ENCODE assay signal across 28 cellular contexts in genomic region chr1:222109836-222110235, GRCh38.
"Had no signal": no experiment of that assay in that cellular context is flagged by ENCODE, and none has a peak within 500 bp of the region (broad histone marks: within the 10 kb centered on the region; RNA-seq: fewer than 3 reads in every experiment).

No MANE protein-coding gene starts in this region.

- H3K27ac Mint-ChIP-seq: activated CD8-positive, alpha-beta T cell treated with anti-CD3 and anti-CD28 coated beads for 36 hours; activated T-helper 17 cell treated with anti-CD3 and anti-CD28 coated beads, Interleukin-2, amount 50 U/mL, for 72 hours; dendritic cell treated with granulocyte-macrophage colony-stimulating factor and Interleukin-4, amounts not matched to agents 40 ng/mL and 50 ng/mL, for 4 days; mesothelial cell of epicardium; naive thymus-derived CD4-positive, alpha-beta T cell; progenitor cell of endocrine pancreas; stimulated activated naive B cell treated with anti-CD40 and anti-IgM and Interleukin-4, amounts not matched to agents 10 μg/mL and 1 μg/mL and 100 μg/mL, for 72 hours; T-helper 17 cell; WTC11 had no signal

- H3K4me3 ChIP-seq: esophagus squamous epithelium, heart right ventricle, ovary, stomach, suprapubic skin, tibial artery had no signal

- H3K4me1 Mint-ChIP-seq: activated T-helper 17 cell treated with anti-CD3 and anti-CD28 coated beads, Interleukin-2, amount 50 U/mL, for 72 hours had no signal

- H3K9me3 ChIP-seq: esophagus squamous epithelium, heart right ventricle, ovary, stomach, suprapubic skin, tibial artery had no signal

- H3K36me3 ChIP-seq: esophagus squamous epithelium, heart right ventricle, ovary, stomach, suprapubic skin, tibial artery had no signal

- H3K4me1 ChIP-seq: suprapubic skin, tibial artery had no signal

- H3K27me3 Mint-ChIP-seq: activated T-helper 17 cell treated with anti-CD3 and anti-CD28 coated beads, Interleukin-2, amount 50 U/mL, for 72 hours had no signal

- H3K27me3 ChIP-seq: esophagus squamous epithelium, ovary, stomach, suprapubic skin, tibial artery had no signal

- H3K36me3 Mint-ChIP-seq: mesothelial cell of epicardium; stimulated activated naive B cell treated with anti-CD40 and anti-IgM and Interleukin-4, amounts not matched to agents 10 μg/mL and 1 μg/mL and 100 μg/mL, for 72 hours had no signal

- DNase-seq: activated CD4-positive, alpha-beta T cell treated with anti-CD3 and anti-CD28 coated beads for 1 hour; activated CD4-positive, alpha-beta T cell treated with anti-CD3 and anti-CD28 coated beads, Interleukin-2, amount 50 U/mL, for 1 hour; activated CD8-positive, alpha-beta T cell treated with anti-CD3 and anti-CD28 coated beads for 36 hours; activated gamma-delta T cell treated with Interleukin-2 at 50 U/mL for 16 hours; activated naive CD4-positive, alpha-beta T cell treated with anti-CD3 and anti-CD28 coated beads, Interleukin-2, amount 50 U/mL, for 16 hours; activated T-cell treated with anti-CD3 and anti-CD28 coated beads, Interleukin-2, amount 50 U/mL, for 4 hours; amniotic stem cell; central memory CD4-positive, alpha-beta T cell; esophagus squamous epithelium; foreskin melanocyte; heart right ventricle; naive thymus-derived CD4-positive, alpha-beta T cell; ovary; retina; small intestine; stimulated activated CD4-positive, alpha-beta T cell treated with anti-CD3 and anti-CD28 coated beads, Interleukin-1b, Interleukin-23, amount 100 ng/mL, for 48 hours; stimulated activated naive B cell treated with anti-CD40 and anti-IgM and Interleukin-4, amounts not matched to agents 10 μg/mL and 1 μg/mL and 100 μg/mL, for 72 hours; stomach; T-helper 17 cell; T1000; tibial artery had no signal

- H3K4me3 Mint-ChIP-seq: activated CD8-positive, alpha-beta T cell treated with anti-CD3 and anti-CD28 coated beads for 36 hours; activated T-cell treated with anti-CD3 and anti-CD28 coated beads, Interleukin-2, amount 50 U/mL, for 4 hours; activated T-helper 17 cell treated with anti-CD3 and anti-CD28 coated beads, Interleukin-2, amount 50 U/mL, for 72 hours; dendritic cell treated with granulocyte-macrophage colony-stimulating factor and Interleukin-4, amounts not matched to agents 40 ng/mL and 50 ng/mL, for 4 days; mesothelial cell of epicardium; naive thymus-derived CD4-positive, alpha-beta T cell; stimulated activated naive B cell treated with anti-CD40 and anti-IgM and Interleukin-4, amounts not matched to agents 10 μg/mL and 1 μg/mL and 100 μg/mL, for 72 hours; T-helper 17 cell; WTC11 had no signal

- H3K27ac ChIP-seq: epithelial cell of prostate, esophagus squamous epithelium, heart right ventricle, ovary, stomach, suprapubic skin, tibial artery had no signal

- H3K9me3 Mint-ChIP-seq: activated CD8-positive, alpha-beta T cell treated with anti-CD3 and anti-CD28 coated beads for 36 hours; activated T-helper 17 cell treated with anti-CD3 and anti-CD28 coated beads, Interleukin-2, amount 50 U/mL, for 72 hours; dendritic cell treated with granulocyte-macrophage colony-stimulating factor and Interleukin-4, amounts not matched to agents 40 ng/mL and 50 ng/mL, for 4 days; mesothelial cell of epicardium; stimulated activated naive B cell treated with anti-CD40 and anti-IgM and Interleukin-4, amounts not matched to agents 10 μg/mL and 1 μg/mL and 100 μg/mL, for 72 hours had no signal
